In the genomic region with DNA sequence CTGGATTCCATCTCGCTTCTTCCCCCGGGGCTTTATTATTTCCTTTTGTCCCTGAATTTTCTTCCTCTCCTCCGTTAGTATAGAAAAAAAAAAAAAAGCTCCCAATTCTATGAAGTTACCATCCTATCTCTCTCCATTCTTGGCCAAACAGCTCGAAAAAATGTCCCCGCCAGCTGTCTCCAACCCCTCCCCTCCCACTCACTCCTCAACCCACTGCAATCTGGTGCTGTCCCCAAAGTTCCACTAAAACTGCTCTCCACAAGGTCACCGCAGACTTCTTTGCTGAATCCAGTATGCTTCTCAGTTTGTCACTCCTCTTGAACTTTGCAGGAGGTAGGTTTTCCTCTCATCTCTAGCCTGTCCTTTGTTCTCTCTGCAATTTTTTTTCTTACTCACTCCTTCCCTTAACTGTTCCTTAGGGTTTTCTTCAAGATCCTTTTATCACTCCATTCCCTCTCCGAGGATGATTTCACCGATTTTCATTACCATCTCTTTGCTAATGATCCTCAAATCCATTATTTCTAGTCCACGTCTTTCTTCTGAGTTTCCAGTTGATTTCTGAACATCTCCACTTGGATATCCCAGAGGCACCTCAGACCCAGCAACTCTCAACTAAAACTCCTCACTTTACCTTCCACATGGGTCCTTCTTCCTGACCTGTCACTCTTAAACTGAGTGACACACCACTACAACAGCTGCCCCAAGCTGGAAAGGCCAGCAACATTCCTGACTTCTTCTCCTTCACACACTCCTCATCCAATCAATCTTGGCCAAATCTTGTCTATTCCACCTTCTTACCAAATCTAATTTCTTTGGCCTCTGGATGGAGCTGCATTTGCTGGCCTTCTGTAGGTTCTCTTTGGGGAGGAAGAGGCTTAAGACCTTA, we compare ENCODE assay signal across 10 cellular contexts. TPM values are rescaled to one million over a fixed set of nuclear protein-coding genes. Genes with fewer than 3 reads are reported as not detected.
DNase-seq lines count a peak whose midpoint lies in the region; ATAC-seq and TF ChIP-seq lines count a peak whose summit lies in the region.
"Had no signal": no experiment of that assay in that cellular context is flagged by ENCODE, and none has a peak within 500 bp of the region (broad histone marks: within the 10 kb centered on the region; RNA-seq: fewer than 3 reads in every experiment).

No MANE protein-coding gene starts in this region.

- H3K9me3 ChIP-seq in SK-N-SH (no peaks in the 10 kb centered on the region), OCI-LY7 (ENCODE audit: low read length) (no peaks in the 10 kb centered on the region)

- H4K20me1 ChIP-seq in SK-N-SH (ENCODE audit: insufficient read depth) (peaks cover 30% of the 10 kb centered on the region), OCI-LY7 (ENCODE audit: insufficient read depth, low read length) (peaks cover 10% of the 10 kb centered on the region)

- TSS peak; percentile 86 for BruUV-seq in OCI-LY7 (replicated peaks; lab: Mats Ljungman, UMichigan)

- H3K27ac Mint-ChIP-seq in dendritic cell treated with granulocyte-macrophage colony-stimulating factor and Interleukin-4, amounts not matched to agents 40 ng/mL and 50 ng/mL, for 4 days, result peak overlapping the region; percentile 99
- peak overlapping the region; percentile 97 for H3K27ac Mint-ChIP-seq in progenitor cell of endocrine pancreas

- H3K9ac ChIP-seq in SK-N-SH, result no peak overlapping the region

- TF ChIP-seq CTCF in SK-N-SH (IDR thresholded peaks at IDR 0.05) (no peak), OCI-LY7 (conservative IDR thresholded peaks at IDR 0.05; ENCODE audit: low read length) (no peak), progenitor cell of endocrine pancreas (IDR thresholded peaks at IDR 0.05; ENCODE audit: unreplicated experiment) (no peak)

- CTCF ChIA-PET in SK-N-SH (lab: Yijun Ruan, JAX), result interaction anchor here (0.7 to 4.1 kb wide), 6 partner anchors 10 to 70 kb away, joined by 3 to 26 read pairs (median 10); a partner anchor contains a TSS
- CTCF ChIA-PET in OCI-LY7 (lab: Charles Lee; ENCODE audit: unreplicated experiment), result no interaction called here

- H3K4me3 Mint-ChIP-seq in dendritic cell treated with granulocyte-macrophage colony-stimulating factor and Interleukin-4, amounts not matched to agents 40 ng/mL and 50 ng/mL, for 4 days, result peak overlapping the region; percentile 79
- peak overlapping the region; percentile 82 for H3K4me3 Mint-ChIP-seq in progenitor cell of endocrine pancreas (ENCODE audit: low read depth)

- H3K4me2 ChIP-seq in SK-N-SH (no peak overlapping the region), OCI-LY7 (ENCODE audit: low read length) (no peak overlapping the region)

- no peak for DNase-seq in SK-N-SH
- DNase-seq in OCI-LY7 (ENCODE audit: low spot score), result no peak
- DNase-seq in progenitor cell of endocrine pancreas (ENCODE audit: low spot score, unreplicated experiment), result no peak
- DNase-seq in NCI-H2081 (lab: John Stamatoyannopoulos, UW), result no peak
- DNase-seq: brain microvascular endothelial cell, NCI-H1417 had no signal

- H3K9me2 ChIP-seq in SK-N-SH (no peaks in the 10 kb centered on the region), OCI-LY7 (ENCODE audit: insufficient read depth, low read length) (no peaks in the 10 kb centered on the region)

- no peak for TF ChIP-seq EP300 in SK-N-SH (IDR thresholded peaks at IDR 0.05; ENCODE audit: borderline replicate concordance in 1 of 2, low read depth in 1 of 2, low read length in 1 of 2)

- no peak for TF ChIP-seq RAD21 in SK-N-SH (IDR thresholded peaks at IDR 0.05; ENCODE audit: low read length)

- intact Hi-C loops in OCI-LY7 (cut with micrococcal nuclease; ENCODE audit: unreplicated experiment), result loop anchor here (1.0 to 2.0 kb wide), 4 partner anchors 17 to 137 kb away; a partner anchor contains a TSS
- intact Hi-C loops in dendritic cell treated with granulocyte-macrophage colony-stimulating factor and Interleukin-4, amounts not matched to agents 40 ng/mL and 50 ng/mL, for 4 days (cut with micrococcal nuclease), result no loop called here

- POLR2A ChIA-PET in SK-N-SH (lab: Yijun Ruan, JAX), result interaction anchor here (1.9 kb wide), 1 partner anchor 70 kb away, joined by 9 read pairs; no protein-coding TSS in a partner anchor
- POLR2A ChIA-PET in OCI-LY7 (lab: Charles Lee), result interaction anchor here (0.5 to 1.7 kb wide), 8 partner anchors 13 to 1556 kb away, joined by 3 to 6 read pairs (median 4); a partner anchor contains a TSS

- 0 out of 2 replicates have a peak overlapping the region, but pooled peaks have one; percentile 97 for H2AFZ ChIP-seq in SK-N-SH (ENCODE audit: low read depth)
- no peak overlapping the region for H2AFZ ChIP-seq in OCI-LY7 (ENCODE audit: low read length)

- H3K9me3 Mint-ChIP-seq in dendritic cell treated with granulocyte-macrophage colony-stimulating factor and Interleukin-4, amounts not matched to agents 40 ng/mL and 50 ng/mL, for 4 days, result no peaks in the 10 kb centered on the region
- no peaks in the 10 kb centered on the region for H3K9me3 Mint-ChIP-seq in progenitor cell of endocrine pancreas (ENCODE audit: low read depth)

- no peaks in the 10 kb centered on the region for H3K27me3 Mint-ChIP-seq in dendritic cell treated with granulocyte-macrophage colony-stimulating factor and Interleukin-4, amounts not matched to agents 40 ng/mL and 50 ng/mL, for 4 days
- no peaks in the 10 kb centered on the region for H3K27me3 Mint-ChIP-seq in progenitor cell of endocrine pancreas

- H3K4me1 ChIP-seq in SK-N-SH (ENCODE audit: control insufficient read depth in 1 of 2, insufficient read depth in 2 of 2, low read depth in 1 of 2, low read length in 1 of 2) (peaks cover 3 to 6% of the 10 kb centered on the region in 2 experiments; a peak in 3 of 4 replicates), OCI-LY7 (ENCODE audit: insufficient read depth, low read length, poor library complexity, severe bottlenecking) (peaks cover 27% of the 10 kb centered on the region)

- peaks cover 20% of the 10 kb centered on the region for H3F3A ChIP-seq in SK-N-SH (replicated peaks; ENCODE audit: insufficient read depth)

- 95% methylated on average over 9 of the region's 9 CpGs for WGBS in SK-N-SH (ENCODE audit: low lambda C conversion rate)

- no peaks in the 10 kb centered on the region for H3K27me3 ChIP-seq in SK-N-SH (ENCODE audit: insufficient read depth)
- H3K27me3 ChIP-seq: brain microvascular endothelial cell had no signal

- H3K36me3 ChIP-seq in SK-N-SH (replicated peaks in 1 of 2; ENCODE audit: control insufficient read depth in 1 of 2, insufficient read depth in 2 of 2, low read length in 1 of 2) (peaks cover 0 to 23% of the 10 kb centered on the region in 2 experiments), OCI-LY7 (ENCODE audit: insufficient read depth, low read length) (peaks cover 31% of the 10 kb centered on the region)
- H3K36me3 ChIP-seq: brain microvascular endothelial cell had no signal

- H3K4me3 ChIP-seq in SK-N-SH (ENCODE audit: low read depth in 2 of 2, low read length in 1 of 2) (no peak overlapping the region), OCI-LY7 (ENCODE audit: low read depth, low read length, poor library complexity, severe bottlenecking) (no peak overlapping the region)

- no peak for ATAC-seq in SK-N-SH treated with all-trans-retinoic acid at 6 μM for 48 hours
- no peak for ATAC-seq in HG03108 (IDR thresholded peaks at IDR 0.05; ENCODE audit: unreplicated experiment)
- ATAC-seq in activated CD4-positive, CD25-positive, alpha-beta regulatory T cell treated with anti-CD3 and anti-CD28 coated beads, Interleukin-2, amount 50 U/mL, for 24 hours, result no peak

- H3K4me1 Mint-ChIP-seq in dendritic cell treated with granulocyte-macrophage colony-stimulating factor and Interleukin-4, amounts not matched to agents 40 ng/mL and 50 ng/mL, for 4 days (ENCODE audit: low read depth), result peaks cover 33% of the 10 kb centered on the region
- H3K4me1 Mint-ChIP-seq in progenitor cell of endocrine pancreas (ENCODE audit: low read depth), result peaks cover 9% of the 10 kb centered on the region

- peaks cover 43% of the 10 kb centered on the region for H3K79me2 ChIP-seq in SK-N-SH (ENCODE audit: insufficient read depth)
- peaks cover 34% of the 10 kb centered on the region for H3K79me2 ChIP-seq in OCI-LY7 (ENCODE audit: insufficient read depth, low read depth, low read length)

- peaks cover 31% of the 10 kb centered on the region for H3K36me3 Mint-ChIP-seq in dendritic cell treated with granulocyte-macrophage colony-stimulating factor and Interleukin-4, amounts not matched to agents 40 ng/mL and 50 ng/mL, for 4 days (ENCODE audit: low read depth)
- H3K36me3 Mint-ChIP-seq in progenitor cell of endocrine pancreas (ENCODE audit: insufficient read depth), result peaks cover 4% of the 10 kb centered on the region

- H3K27ac ChIP-seq in SK-N-SH (ENCODE audit: low read depth in 2 of 2, low read length in 1 of 2), result no peak overlapping the region
- H3K27ac ChIP-seq in OCI-LY7 (ENCODE audit: low read depth, low read length, poor library complexity, severe bottlenecking), result no peak overlapping the region

TF ChIP-seq in SK-N-SH, 30 proteins besides CTCF, POLR2A, EP300 and RAD21 (continues in another document):
- no peak for TF ChIP-seq FOXJ3 (CRISPR knock-in tag; IDR thresholded peaks at IDR 0.05)

TF ChIP-seq in SK-N-SH treated with all-trans-retinoic acid at 6 μM for 48 hours, 23 proteins besides CTCF, POLR2A, EP300 and RAD21 (continues in another document):
- no peak for TF ChIP-seq ZNF70 (CRISPR knock-in tag; IDR thresholded peaks at IDR 0.05)
- TF ChIP-seq ESRRG (CRISPR knock-in tag; IDR thresholded peaks at IDR 0.05), result no peak

RNA-seq across cellular contexts. Expression of a gene that starts 1.5 kb away (rescaled TPM):
- 85.5 and 114 TPM in 2 replicates for polyA plus RNA-seq in SK-N-SH (2012; rRNA removed)
- 133 and 184 TPM in 2 replicates for polyA plus RNA-seq in SK-N-SH (2012; cell fraction: cytosol; rRNA removed)
- polyA plus RNA-seq in SK-N-SH (2012; cell fraction: nucleus; rRNA removed), result 25.6 and 43.8 TPM in 2 replicates
- 286 and 296 TPM in 2 replicates for total RNA-seq in OCI-LY7 (2014; rRNA removed; shearing (Covaris generic))
- total RNA-seq in OCI-LY7 (2022), result 628 and 714 TPM in 2 replicates
- 616 and 633 TPM in 2 replicates for total RNA-seq in progenitor cell of endocrine pancreas

RNA-seq across cellular contexts. Expression of a gene that starts 21.2 kb away (rescaled TPM):
- polyA plus RNA-seq in SK-N-SH (2012; rRNA removed), result 80.5 and 99.8 TPM in 2 replicates
- 38.2 and 55.2 TPM in 2 replicates for polyA plus RNA-seq in SK-N-SH (2012; cell fraction: cytosol; rRNA removed)
- 258 and 284 TPM in 2 replicates for polyA plus RNA-seq in SK-N-SH (2012; cell fraction: nucleus; rRNA removed)
- total RNA-seq in OCI-LY7 (2014; rRNA removed; shearing (Covaris generic)), result 129 and 130 TPM in 2 replicates
- total RNA-seq in OCI-LY7 (2022) (187 and 219 TPM in 2 replicates), progenitor cell of endocrine pancreas (83.8 and 86.9 TPM in 2 replicates)

RNA-seq across cellular contexts. Expression of a gene that starts 29.9 kb away (rescaled TPM):
- 259 and 490 TPM in 2 replicates for polyA plus RNA-seq in SK-N-SH (2012; rRNA removed)
- 407 and 471 TPM in 2 replicates for polyA plus RNA-seq in SK-N-SH (2012; cell fraction: cytosol; rRNA removed)
- polyA plus RNA-seq in SK-N-SH (2012; cell fraction: nucleus; rRNA removed), result 165 and 240 TPM in 2 replicates
- total RNA-seq in OCI-LY7 (2014; rRNA removed; shearing (Covaris generic)), result 121 and 140 TPM in 2 replicates
- total RNA-seq in OCI-LY7 (2022) (251 and 253 TPM in 2 replicates), progenitor cell of endocrine pancreas (202 TPM in 2 replicates)

RNA-seq across cellular contexts. Expression of a gene that starts 52.7 kb away (rescaled TPM):
- 111 and 114 TPM in 2 replicates for polyA plus RNA-seq in SK-N-SH (2012; rRNA removed)
- 53.5 and 66.8 TPM in 2 replicates for polyA plus RNA-seq in SK-N-SH (2012; cell fraction: cytosol; rRNA removed)
- 316 and 454 TPM in 2 replicates for polyA plus RNA-seq in SK-N-SH (2012; cell fraction: nucleus; rRNA removed)
- 229 and 259 TPM in 2 replicates for total RNA-seq in OCI-LY7 (2014; rRNA removed; shearing (Covaris generic))
- total RNA-seq in OCI-LY7 (2022), result 106 and 107 TPM in 2 replicates
- total RNA-seq in progenitor cell of endocrine pancreas, result 53.3 and 58.8 TPM in 2 replicates
